In genomic region chr6:25193147-25193864, GRCh38 we compare ENCODE assay signal across 8 cellular contexts.
DNase-seq lines count a peak whose midpoint lies in the region; ATAC-seq and TF ChIP-seq lines count a peak whose summit lies in the region.

No MANE protein-coding gene starts in this region.

- WGBS in ovary, 3 donors, result 3 to 5% (median 4%) methylated on average over 8 of the region's 8 CpGs

- no peak for TF ChIP-seq POLR2A in ovary (IDR thresholded peaks at IDR 0.05)

- H3K4me1 ChIP-seq in fibroblast of lung (ENCODE audit: control insufficient read depth, extremely low read depth, insufficient read depth, low read length) (peaks cover 9% of the 10 kb centered on the region), ovary (ENCODE audit: insufficient read depth) (peaks cover 10% of the 10 kb centered on the region)

- peak overlapping the region; percentile 6 for H2AFZ ChIP-seq in fibroblast of lung (ENCODE audit: low read length)

- no peak overlapping the region; the same call in 1 of the 2 replicates for H3K4me3 ChIP-seq in AG10803 (ENCODE audit: low read length)
- H3K4me3 ChIP-seq in fibroblast of lung (replicated peaks in 1 of 4; ENCODE audit: control extremely low read depth in 1 of 4, insufficient read depth in 1 of 4, low read depth in 3 of 4, low read length in 4 of 4), result peak overlapping the region in 1 of 4 experiments; percentile 16
- H3K4me3 ChIP-seq in ovary, result no peak overlapping the region

- TF ChIP-seq CTCF in AG10803 (conservative IDR thresholded peaks at IDR 0.05; ENCODE audit: low read length) (no peak), fibroblast of lung (conservative IDR thresholded peaks at IDR 0.05 in 1 of 2, IDR thresholded peaks at IDR 0.05 in 1 of 2; ENCODE audit: low read depth in 1 of 2, low read length in 2 of 2) (no peak), ovary (IDR thresholded peaks at IDR 0.05) (no peak)

- no peak for ATAC-seq in activated CD4-positive, CD25-positive, alpha-beta regulatory T cell treated with anti-CD3 and anti-CD28 coated beads, Interleukin-2, amount 50 U/mL, for 24 hours
- no peak for ATAC-seq in GM21423 (IDR thresholded peaks at IDR 0.05; ENCODE audit: unreplicated experiment)

- DNase-seq in AG10803 (ENCODE audit: low read depth) (peak; percentile 96), RKO (ENCODE audit: low spot score) (peak; percentile 79), fibroblast of lung (ENCODE audit: low read depth in 2 of 2) (peak; percentile 94 to 98), ovary (peak in 4 of 5 donors; percentile 44 to 81 (median 76)), NCI-H187 (lab: John Stamatoyannopoulos, UW) (no peak), HUDEP-2 (lab: John Stamatoyannopoulos, UW; ENCODE audit: unreplicated experiment in 76 of 76) (no peak)

- H3K27ac ChIP-seq in fibroblast of lung (ENCODE audit: insufficient read depth, low read length), result peak overlapping the region; percentile 84
- H3K27ac ChIP-seq in ovary, result peak overlapping the region; percentile 54 to 74

- H3K9ac ChIP-seq in fibroblast of lung (ENCODE audit: insufficient read depth, low read length), result peak overlapping the region; percentile 34

- H3K79me2 ChIP-seq in fibroblast of lung (ENCODE audit: control insufficient read depth, insufficient read depth, low read length), result no peaks in the 10 kb centered on the region

- intact Hi-C loops in ovary (cut with DNase I), result loop anchor here in 1 of 4 donors (10.0 kb wide), 1 partner anchor 469 kb away; no protein-coding TSS in a partner anchor

- no peaks in the 10 kb centered on the region for H3K9me3 ChIP-seq in fibroblast of lung (ENCODE audit: control insufficient read depth, insufficient read depth, low read depth, low read length)
- H3K9me3 ChIP-seq in ovary, result no peaks in the 10 kb centered on the region

- H3K36me3 ChIP-seq in fibroblast of lung (ENCODE audit: control insufficient read depth, insufficient read depth, low read length), result no peaks in the 10 kb centered on the region
- no peaks in the 10 kb centered on the region for H3K36me3 ChIP-seq in ovary

- H3K4me2 ChIP-seq in fibroblast of lung (ENCODE audit: extremely low read depth, insufficient read depth, low read length), result peak overlapping the region; percentile 82

- TF ChIP-seq EP300 in ovary (IDR thresholded peaks at IDR 0.05), result peak; percentile 31

- H3K27me3 ChIP-seq in fibroblast of lung (ENCODE audit: control insufficient read depth, insufficient read depth, low read length), result no peaks in the 10 kb centered on the region
- H3K27me3 ChIP-seq in ovary, result no peaks in the 10 kb centered on the region

- H4K20me1 ChIP-seq in fibroblast of lung (ENCODE audit: control insufficient read depth, extremely low read depth, insufficient read depth, low read length), result no peaks in the 10 kb centered on the region

Comparison
In these comparisons a context has a peak if more than half of its experiments do, and no peak if none do; other contexts are left out.
1. DNase-seq: peak in AG10803 (single experiment), RKO (single experiment), fibroblast of lung (2 of 2) and ovary (4 of 5); none in NCI-H187 (0 of 2) and HUDEP-2 (0 of 76).